8 cellular contexts compared by ENCODE assay signal in genomic region chr2:140863713-140864112, GRCh38.
A peak's percentile ranks its signal among the peaks of the same experiment; 100 is the strongest.
DNase-seq lines count a peak whose midpoint lies in the region; ATAC-seq lines count a peak whose summit lies in the region.

No MANE protein-coding gene starts in this region.

- ATAC-seq in HG03442 (IDR thresholded peaks at IDR 0.05; ENCODE audit: unreplicated experiment): peak; percentile 65
- no peak for ATAC-seq in HG03025 (IDR thresholded peaks at IDR 0.05; ENCODE audit: low FRiP score, unreplicated experiment)
- ATAC-seq in HG03457 (IDR thresholded peaks at IDR 0.05; ENCODE audit: unreplicated experiment): no peak

- DNase-seq in NCI-H1436 (lab: John Stamatoyannopoulos, UW) (peak; percentile 50), NCI-H1436 treated with DMSO at 0.1 percent for 48 hours (lab: John Stamatoyannopoulos, UW) (no peak), NCI-H82 (lab: John Stamatoyannopoulos, UW) (peak; percentile 81), dermis blood vessel endothelial cell (peak; percentile 64), non-pigmented ciliary epithelial cell (ENCODE audit: low read depth) (peak; percentile 35)
